In genomic region chr19:10661946-10662345, GRCh38 we compare ENCODE assay signal across 15 cellular contexts. TPM values are rescaled to one million over a fixed set of nuclear protein-coding genes. Genes with fewer than 3 reads are reported as not detected.
DNase-seq lines count a peak whose midpoint lies in the region; ATAC-seq, FAIRE-seq and TF ChIP-seq lines count a peak whose summit lies in the region.
"Had no signal": no experiment of that assay in that cellular context is flagged by ENCODE, and none has a peak within 500 bp of the region (broad histone marks: within the 10 kb centered on the region; RNA-seq: fewer than 3 reads in every experiment).

No MANE protein-coding gene starts in this region.

- H3K9me3 ChIP-seq in astrocyte (ENCODE audit: insufficient read depth, low read depth, low read length): no peaks in the 10 kb centered on the region
- H3K9me3 ChIP-seq: testis had no signal

- intact Hi-C loops in activated CD4-positive, alpha-beta T cell treated with anti-CD3 and anti-CD28 coated beads for 36 hours (cut with DNase I, micrococcal nuclease): no loop called here

- H3K36me3 Mint-ChIP-seq in activated CD4-positive, alpha-beta T cell treated with anti-CD3 and anti-CD28 coated beads for 36 hours (ENCODE audit: low read depth): peaks cover 40% of the 10 kb centered on the region
- H3K36me3 Mint-ChIP-seq in HFFc6 (ENCODE audit: low read depth) (peaks cover 16% of the 10 kb centered on the region), astrocyte (ENCODE audit: low read depth, unreplicated experiment) (peaks cover 12% of the 10 kb centered on the region), neural crest cell (ENCODE audit: low read depth) (peaks cover 20% of the 10 kb centered on the region)

- DNase-seq in activated CD4-positive, alpha-beta T cell treated with anti-CD3 and anti-CD28 coated beads for 36 hours: no peak
- DNase-seq in activated CD4-positive, alpha-beta T cell treated with anti-CD3 and anti-CD28 coated beads for 1 hour: no peak
- DNase-seq in HFFc6 (no peak), astrocyte (ENCODE audit: low read depth) (no peak), neural crest cell (ENCODE audit: low read depth, low spot score) (no peak), GM10266 (ENCODE audit: extremely low spot score) (no peak), NCI-H187 treated with DMSO at 0.1 percent for 48 hours (lab: John Stamatoyannopoulos, UW) (no peak), T-helper 1 cell (no peak)
- DNase-seq: CD8-positive, alpha-beta memory T cell; DND-41; MM.1S; NCI-H2029; NCI-H524 treated with DMSO at 0.1 percent for 48 hours; retina; testis had no signal

- peaks cover 100% of the 10 kb centered on the region for H3K79me2 ChIP-seq in astrocyte (ENCODE audit: insufficient read depth, low read length)

- H4K20me1 ChIP-seq in astrocyte (ENCODE audit: insufficient read depth, low read length): peaks cover 95% of the 10 kb centered on the region

- no peak overlapping the region for H2AFZ ChIP-seq in astrocyte (ENCODE audit: low read depth, low read length)

- H3K4me2 ChIP-seq in astrocyte (ENCODE audit: low read length): peak overlapping the region; percentile 55

- no peaks in the 10 kb centered on the region for H3K27me3 ChIP-seq in astrocyte (ENCODE audit: insufficient read depth, low read length)
- H3K27me3 ChIP-seq: testis had no signal

- no peak overlapping the region for H3K4me3 ChIP-seq in astrocyte (ENCODE audit: insufficient read depth, low read depth, low read length)
- H3K4me3 ChIP-seq: testis had no signal

- H3K9ac ChIP-seq in astrocyte (ENCODE audit: low read length): peak overlapping the region; percentile 15

- ATAC-seq in activated CD4-positive, alpha-beta T cell treated with anti-CD3 and anti-CD28 coated beads for 36 hours: no peak

- TF ChIP-seq CTCF in HFFc6 (IDR thresholded peaks at IDR 0.05): no peak
- no peak for TF ChIP-seq CTCF in astrocyte (IDR thresholded peaks at IDR 0.05; ENCODE audit: insufficient read depth, low read depth, low read length)
- TF ChIP-seq CTCF in neural crest cell (conservative IDR thresholded peaks at IDR 0.05): no peak
- TF ChIP-seq CTCF in GM10266 (IDR thresholded peaks at IDR 0.05; ENCODE audit: control insufficient read depth, insufficient read depth, low read depth, missing control alignments): no peak

- POLR2A ChIA-PET in activated CD4-positive, alpha-beta T cell treated with anti-CD3 and anti-CD28 coated beads for 36 hours (lab: Charles Lee): interaction anchor here (0.6 to 2.1 kb wide), 3 partner anchors 10 to 38 kb away, joined by 3 to 11 read pairs (median 4); no protein-coding TSS in a partner anchor

- no peak overlapping the region for H3K4me3 Mint-ChIP-seq in activated CD4-positive, alpha-beta T cell treated with anti-CD3 and anti-CD28 coated beads for 36 hours
- H3K4me3 Mint-ChIP-seq in HFFc6 (no peak overlapping the region), astrocyte (ENCODE audit: unreplicated experiment) (no peak overlapping the region), neural crest cell (peak overlapping the region; percentile 75)

- H3K27ac Mint-ChIP-seq in activated CD4-positive, alpha-beta T cell treated with anti-CD3 and anti-CD28 coated beads for 36 hours: peak overlapping the region; percentile 80
- H3K27ac Mint-ChIP-seq in HFFc6 (peak overlapping the region; percentile 27; the same call in 1 of the 2 replicates), astrocyte (ENCODE audit: unreplicated experiment) (no peak overlapping the region), neural crest cell (ENCODE audit: unreplicated experiment) (no peak overlapping the region)

- peaks cover 56% of the 10 kb centered on the region for H3K4me1 Mint-ChIP-seq in activated CD4-positive, alpha-beta T cell treated with anti-CD3 and anti-CD28 coated beads for 36 hours
- H3K4me1 Mint-ChIP-seq in HFFc6 (ENCODE audit: low read depth): peaks cover 26% of the 10 kb centered on the region
- peaks cover 23% of the 10 kb centered on the region for H3K4me1 Mint-ChIP-seq in astrocyte (ENCODE audit: low read depth, unreplicated experiment)
- peaks cover 31% of the 10 kb centered on the region for H3K4me1 Mint-ChIP-seq in neural crest cell

- H3K9me3 Mint-ChIP-seq in activated CD4-positive, alpha-beta T cell treated with anti-CD3 and anti-CD28 coated beads for 36 hours (ENCODE audit: low read depth): no peaks in the 10 kb centered on the region
- H3K9me3 Mint-ChIP-seq in HFFc6 (no peaks in the 10 kb centered on the region), astrocyte (ENCODE audit: unreplicated experiment) (no peaks in the 10 kb centered on the region), neural crest cell (no peaks in the 10 kb centered on the region)
- H3K9me3 Mint-ChIP-seq: CD8-positive, alpha-beta memory T cell had no signal

- peaks cover 16% of the 10 kb centered on the region for H3K36me3 ChIP-seq in astrocyte (ENCODE audit: insufficient read depth, low read length)

- FAIRE-seq in astrocyte (lab: Jason Lieb, UNC): no peak

- H3K27ac ChIP-seq in astrocyte (ENCODE audit: low read depth, low read length): no peak overlapping the region

- CTCF ChIA-PET in activated CD4-positive, alpha-beta T cell treated with anti-CD3 and anti-CD28 coated beads for 36 hours (lab: Charles Lee): interaction anchor here (0.6 to 2.2 kb wide), 5 partner anchors 9 to 81 kb away, joined by 3 to 10 read pairs (median 6); no protein-coding TSS in a partner anchor

- H3K4me1 ChIP-seq in astrocyte (ENCODE audit: insufficient read depth, low read length): peaks cover 16% of the 10 kb centered on the region

- no peaks in the 10 kb centered on the region for H3K27me3 Mint-ChIP-seq in activated CD4-positive, alpha-beta T cell treated with anti-CD3 and anti-CD28 coated beads for 36 hours
- no peaks in the 10 kb centered on the region for H3K27me3 Mint-ChIP-seq in HFFc6 (ENCODE audit: insufficient read depth)
- H3K27me3 Mint-ChIP-seq in astrocyte (ENCODE audit: low read depth, unreplicated experiment): no peaks in the 10 kb centered on the region
- peaks cover 14% of the 10 kb centered on the region for H3K27me3 Mint-ChIP-seq in neural crest cell (ENCODE audit: low read depth)
- H3K27me3 Mint-ChIP-seq: CD8-positive, alpha-beta memory T cell had no signal

RNA-seq across cellular contexts. Expression of gene ILF3, which starts 7.8 kb away (rescaled TPM):
- 100 to 1,000 TPM; 433 to 570 TPM for total RNA-seq in activated CD4-positive, alpha-beta T cell treated with anti-CD3 and anti-CD28 coated beads for 36 hours
- total RNA-seq in HFFc6 (2021; fragmentation: NEBNext Ultra II Directional; extraction: Animal tissue kit (Norgen Biotek cat#: 25700)): 100 to 1,000 TPM; 227 to 298 (median 277) TPM
- total RNA-seq in astrocyte (228 and 244 TPM in 2 replicates), neural crest cell (848 and 861 TPM in 2 replicates)

RNA-seq across cellular contexts. Expression of gene SLC44A2, which starts 36.6 kb away (rescaled TPM):
- total RNA-seq in activated CD4-positive, alpha-beta T cell treated with anti-CD3 and anti-CD28 coated beads for 36 hours: 100 to 1,000 TPM in 1 of 2 experiments, 10 to 100 TPM in 1; 80.3 to 105 TPM
- 100 to 1,000 TPM; 156 to 190 (median 166) TPM for total RNA-seq in HFFc6 (2021; fragmentation: NEBNext Ultra II Directional; extraction: Animal tissue kit (Norgen Biotek cat#: 25700))
- total RNA-seq in astrocyte (91.6 and 94.5 TPM in 2 replicates), neural crest cell (94.5 and 99.5 TPM in 2 replicates)

RNA-seq across cellular contexts. Expression of gene QTRT1, which starts 39.3 kb away (rescaled TPM):
- total RNA-seq in activated CD4-positive, alpha-beta T cell treated with anti-CD3 and anti-CD28 coated beads for 36 hours: 10 to 100 TPM; 51.5 to 52.8 TPM
- total RNA-seq in HFFc6 (2021; fragmentation: NEBNext Ultra II Directional; extraction: Animal tissue kit (Norgen Biotek cat#: 25700)): 10 to 100 TPM; 28.6 to 36.8 (median 35.0) TPM
- total RNA-seq in astrocyte (27.3 and 27.5 TPM in 2 replicates), neural crest cell (74.0 and 85.0 TPM in 2 replicates)

RNA-seq across cellular contexts. Expression of gene DNM2, which starts 55.9 kb away (rescaled TPM):
- total RNA-seq in activated CD4-positive, alpha-beta T cell treated with anti-CD3 and anti-CD28 coated beads for 36 hours: 100 to 1,000 TPM; 167 to 185 TPM
- 100 to 1,000 TPM in 1 of 6 experiments, 10 to 100 TPM in 5; 91.5 to 122 (median 99.5) TPM for total RNA-seq in HFFc6 (2021; fragmentation: NEBNext Ultra II Directional; extraction: Animal tissue kit (Norgen Biotek cat#: 25700))
- total RNA-seq in astrocyte (129 TPM in 2 replicates), neural crest cell (117 TPM in 2 replicates)

Comparison
In these comparisons a context has a peak if more than half of its experiments do, and no peak if none do; other contexts are left out.
1. H3K27ac Mint-ChIP-seq: peak in activated CD4-positive, alpha-beta T cell treated with anti-CD3 and anti-CD28 coated beads for 36 hours (single experiment) and HFFc6 (single experiment); none in astrocyte (single experiment) and neural crest cell (single experiment).